In genomic region chr10:101857802-101858476, GRCh38 we compare ENCODE assay signal across 17 cellular contexts. TPM values are rescaled to one million over a fixed set of nuclear protein-coding genes. Genes with fewer than 3 reads are reported as not detected.
A peak's percentile ranks its signal among the peaks of the same experiment; 100 is the strongest.
DNase-seq lines count a peak whose midpoint lies in the region; ATAC-seq and TF ChIP-seq lines count a peak whose summit lies in the region.
"Had no signal": no experiment of that assay in that cellular context is flagged by ENCODE, and none has a peak within 500 bp of the region (broad histone marks: within the 10 kb centered on the region; RNA-seq: fewer than 3 reads in every experiment).

No MANE protein-coding gene starts in this region.

- POLR2A ChIA-PET in activated CD4-positive, alpha-beta memory T cell treated with anti-CD3 and anti-CD28 coated beads for 36 hours (lab: Charles Lee), result interaction anchor here (1.1 kb wide), 1 partner anchor 9 kb away, joined by 4 read pairs; no protein-coding TSS in a partner anchor

- no peak for DNase-seq in Right ventricle myocardium inferior (ENCODE audit: missing footprints)
- DNase-seq in cardiac septum (ENCODE audit: low spot score), result no peak
- DNase-seq in heart right ventricle, result no peak
- DNase-seq in stimulated activated effector memory CD8-positive, alpha-beta T cell treated with anti-CD3 and anti-CD28 coated beads, Interleukin-12 subunit alpha, Interleukin-12 subunit beta, amount 100 ng/mL, for 72 hours (ENCODE audit: low spot score in 2 of 2), result no peak
- no peak for DNase-seq in islet precursor cell
- no peak for DNase-seq in activated CD4-positive, alpha-beta memory T cell treated with anti-CD3 and anti-CD28 coated beads for 36 hours
- DNase-seq in NCI-H774 (lab: John Stamatoyannopoulos, UW), result no peak
- DNase-seq: CD4-positive, alpha-beta memory T cell; DMS153; GF-D8; NCI-H1417; NCI-H187 treated with DMSO at 0.1 percent for 48 hours; NCI-H526 treated with DMSO at 0.1 percent for 48 hours; SHP77 treated with DMSO at 0.1 percent for 48 hours; SK-N-SH had no signal

- no peaks in the 10 kb centered on the region for H3K9me3 Mint-ChIP-seq in activated T-helper 17 cell treated with anti-CD3 and anti-CD28 coated beads, Interleukin-2, amount 50 U/mL, for 72 hours
- H3K9me3 Mint-ChIP-seq in stimulated activated effector memory CD8-positive, alpha-beta T cell treated with anti-CD3 and anti-CD28 coated beads, Interleukin-12 subunit alpha, Interleukin-12 subunit beta, amount 100 ng/mL, for 72 hours, result peaks cover 10% of the 10 kb centered on the region
- H3K9me3 Mint-ChIP-seq in activated CD4-positive, alpha-beta memory T cell treated with anti-CD3 and anti-CD28 coated beads for 36 hours, result peaks cover 12% of the 10 kb centered on the region

- peaks cover 35% of the 10 kb centered on the region for H3K36me3 Mint-ChIP-seq in activated T-helper 17 cell treated with anti-CD3 and anti-CD28 coated beads, Interleukin-2, amount 50 U/mL, for 72 hours (ENCODE audit: low read depth)
- peaks cover 10% of the 10 kb centered on the region for H3K36me3 Mint-ChIP-seq in stimulated activated effector memory CD8-positive, alpha-beta T cell treated with anti-CD3 and anti-CD28 coated beads, Interleukin-12 subunit alpha, Interleukin-12 subunit beta, amount 100 ng/mL, for 72 hours
- peaks cover 21% of the 10 kb centered on the region for H3K36me3 Mint-ChIP-seq in activated CD4-positive, alpha-beta memory T cell treated with anti-CD3 and anti-CD28 coated beads for 36 hours

- ATAC-seq in Right ventricle myocardium inferior (peak; percentile 34), heart right ventricle (peak in 6 of 8 donors; percentile 19 to 68 (median 52))
- no peak for ATAC-seq in activated T-helper 17 cell treated with anti-CD3 and anti-CD28 coated beads, Interleukin-2, amount 50 U/mL, for 72 hours (replicated peaks)
- no peak for ATAC-seq in stimulated activated effector memory CD8-positive, alpha-beta T cell treated with anti-CD3 and anti-CD28 coated beads, Interleukin-12 subunit alpha, Interleukin-12 subunit beta, amount 100 ng/mL, for 72 hours

- CTCF ChIA-PET in activated CD4-positive, alpha-beta memory T cell treated with anti-CD3 and anti-CD28 coated beads for 36 hours (lab: Charles Lee), result interaction anchor here (0.8 to 5.2 kb wide), 7 partner anchors 10 to 215 kb away, joined by 3 to 36 read pairs (median 6); partner anchors contain the start of gene KCNIP2

- H3K4me1 Mint-ChIP-seq in activated T-helper 17 cell treated with anti-CD3 and anti-CD28 coated beads, Interleukin-2, amount 50 U/mL, for 72 hours, result peaks cover 13% of the 10 kb centered on the region
- H3K4me1 Mint-ChIP-seq in stimulated activated effector memory CD8-positive, alpha-beta T cell treated with anti-CD3 and anti-CD28 coated beads, Interleukin-12 subunit alpha, Interleukin-12 subunit beta, amount 100 ng/mL, for 72 hours, result peaks cover 14% of the 10 kb centered on the region
- H3K4me1 Mint-ChIP-seq in activated CD4-positive, alpha-beta memory T cell treated with anti-CD3 and anti-CD28 coated beads for 36 hours (ENCODE audit: low read depth), result peaks cover 8% of the 10 kb centered on the region

- WGBS in heart right ventricle, 2 donors, result 31 to 56% methylated on average over 1 of the region's 1 CpG

- no peaks in the 10 kb centered on the region for H3K27me3 Mint-ChIP-seq in activated T-helper 17 cell treated with anti-CD3 and anti-CD28 coated beads, Interleukin-2, amount 50 U/mL, for 72 hours
- H3K27me3 Mint-ChIP-seq in activated CD4-positive, alpha-beta memory T cell treated with anti-CD3 and anti-CD28 coated beads for 36 hours, result no peaks in the 10 kb centered on the region
- H3K27me3 Mint-ChIP-seq: CD4-positive, alpha-beta memory T cell had no signal

- no peak for TF ChIP-seq CTCF in heart right ventricle (IDR thresholded peaks at IDR 0.05)

- no peaks in the 10 kb centered on the region for H3K27me3 ChIP-seq in heart right ventricle

- intact Hi-C loops in Right ventricle myocardium inferior (cut with DNase I), result no loop called here
- intact Hi-C loops in cardiac septum (cut with DNase I), result no loop called here
- intact Hi-C loops in heart right ventricle (cut with DNase I), result loop anchor here in 1 of 10 donors (2.0 kb wide), 1 partner anchor 29 kb away; no protein-coding TSS in a partner anchor
- intact Hi-C loops in activated CD4-positive, alpha-beta memory T cell treated with anti-CD3 and anti-CD28 coated beads for 36 hours (cut with micrococcal nuclease), result no loop called here

- peaks cover 0 to 15% (median 8%) of the 10 kb centered on the region in 11 donors for H3K9me3 ChIP-seq in heart right ventricle

- peaks cover 3 to 44% (median 38%) of the 10 kb centered on the region in 9 donors for H3K4me1 ChIP-seq in heart right ventricle

- H3K4me3 ChIP-seq in heart right ventricle, result no peak overlapping the region

- peak overlapping the region; percentile 19 for H3K27ac Mint-ChIP-seq in activated T-helper 17 cell treated with anti-CD3 and anti-CD28 coated beads, Interleukin-2, amount 50 U/mL, for 72 hours
- H3K27ac Mint-ChIP-seq in stimulated activated effector memory CD8-positive, alpha-beta T cell treated with anti-CD3 and anti-CD28 coated beads, Interleukin-12 subunit alpha, Interleukin-12 subunit beta, amount 100 ng/mL, for 72 hours, result peak overlapping the region; percentile 32
- no peak overlapping the region for H3K27ac Mint-ChIP-seq in activated CD4-positive, alpha-beta memory T cell treated with anti-CD3 and anti-CD28 coated beads for 36 hours

- H3K36me3 ChIP-seq in heart right ventricle, result peaks cover 0 to 23% (median 2%) of the 10 kb centered on the region in 9 donors

- H3K4me3 Mint-ChIP-seq in activated T-helper 17 cell treated with anti-CD3 and anti-CD28 coated beads, Interleukin-2, amount 50 U/mL, for 72 hours, result no peak overlapping the region
- no peak overlapping the region for H3K4me3 Mint-ChIP-seq in stimulated activated effector memory CD8-positive, alpha-beta T cell treated with anti-CD3 and anti-CD28 coated beads, Interleukin-12 subunit alpha, Interleukin-12 subunit beta, amount 100 ng/mL, for 72 hours
- no peak overlapping the region for H3K4me3 Mint-ChIP-seq in activated CD4-positive, alpha-beta memory T cell treated with anti-CD3 and anti-CD28 coated beads for 36 hours

- peak overlapping the region in 9 of 10 donors; percentile 10 to 64 (median 31) for H3K27ac ChIP-seq in heart right ventricle

RNA-seq across cellular contexts. Expression of gene KCNIP2, which starts 14.3 kb away (rescaled TPM):
- total RNA-seq in Right ventricle myocardium inferior (409 TPM), cardiac septum (14.9 TPM), heart right ventricle (100 to 1,000 TPM in 7 of 10 donors, 10 to 100 TPM in 3; 15.5 to 707 (median 190) TPM)
- 10 to 100 TPM in 1 of 2 donors, 1 to 10 TPM in 1; 4.5 to 39.3 TPM for total RNA-seq in activated T-helper 17 cell treated with anti-CD3 and anti-CD28 coated beads, Interleukin-2, amount 50 U/mL, for 72 hours
- polyA plus RNA-seq in heart right ventricle, result 100 to 1,000 TPM; 264 to 452 TPM
- 1 to 10 TPM; 1.4 to 1.8 TPM for total RNA-seq in activated CD4-positive, alpha-beta memory T cell treated with anti-CD3 and anti-CD28 coated beads for 36 hours
- total RNA-seq: H4 had no signal

RNA-seq across cellular contexts. Expression of gene OGA, which starts 39.7 kb away (rescaled TPM):
- total RNA-seq in Right ventricle myocardium inferior (79.2 TPM), cardiac septum (77.6 TPM), heart right ventricle (100 to 1,000 TPM in 7 of 10 donors, 10 to 100 TPM in 3; 65.6 to 146 (median 119) TPM)
- 100 to 1,000 TPM; 119 to 291 TPM for total RNA-seq in activated T-helper 17 cell treated with anti-CD3 and anti-CD28 coated beads, Interleukin-2, amount 50 U/mL, for 72 hours
- 10 to 100 TPM; 28.7 to 74.3 TPM for polyA plus RNA-seq in heart right ventricle
- 100 to 1,000 TPM in 1 of 2 experiments, 10 to 100 TPM in 1; 93.2 to 105 TPM for total RNA-seq in activated CD4-positive, alpha-beta memory T cell treated with anti-CD3 and anti-CD28 coated beads for 36 hours

Comparison
In these comparisons a context has a peak if more than half of its experiments do, and no peak if none do; other contexts are left out.
1. ATAC-seq: peak in Right ventricle myocardium inferior (single experiment) and heart right ventricle (6 of 8); none in activated T-helper 17 cell treated with anti-CD3 and anti-CD28 coated beads, Interleukin-2, amount 50 U/mL, for 72 hours (single experiment) and stimulated activated effector memory CD8-positive, alpha-beta T cell treated with anti-CD3 and anti-CD28 coated beads, Interleukin-12 subunit alpha, Interleukin-12 subunit beta, amount 100 ng/mL, for 72 hours (single experiment).